In the genomic region with DNA sequence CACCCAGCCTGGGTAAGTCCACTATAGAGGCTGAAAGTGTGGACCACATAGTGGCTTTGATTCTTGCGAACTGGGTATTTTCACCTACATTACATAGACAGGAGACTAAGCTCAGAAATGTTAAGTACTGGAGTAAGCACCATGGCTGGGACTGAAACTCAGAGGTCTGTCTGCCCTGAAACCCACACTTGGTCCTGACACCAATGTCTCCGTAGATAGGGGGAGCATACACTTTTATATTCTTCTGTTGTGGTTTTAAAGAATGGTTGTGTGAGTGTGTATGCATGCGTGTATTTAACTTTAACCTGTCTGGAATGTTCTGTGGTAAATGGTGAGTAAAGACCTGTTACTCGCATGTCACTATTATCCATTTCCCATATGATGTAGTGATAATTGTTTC, we compare ENCODE assay signal across 15 cellular contexts. TPM values are rescaled to one million over a fixed set of nuclear protein-coding genes. Genes with fewer than 3 reads are reported as not detected.
"Had no signal": no experiment of that assay in that cellular context is flagged by ENCODE, and none has a peak within 500 bp of the region (broad histone marks: within the 10 kb centered on the region; RNA-seq: fewer than 3 reads in every experiment).

No MANE protein-coding gene starts in this region.

- H3K9me3 ChIP-seq: gastrocnemius medialis, thyroid gland, uterus had no signal

- H3K9me3 Mint-ChIP-seq: activated CD4-positive, alpha-beta memory T cell treated with anti-CD3 and anti-CD28 coated beads for 36 hours; nephron progenitor cell had no signal

- H3K36me3 Mint-ChIP-seq: activated CD4-positive, alpha-beta memory T cell treated with anti-CD3 and anti-CD28 coated beads for 36 hours; activated naive CD8-positive, alpha-beta T cell had no signal

- DNase-seq: activated CD4-positive, alpha-beta memory T cell treated with anti-CD3 and anti-CD28 coated beads for 36 hours; activated CD8-positive, alpha-beta memory T cell treated with anti-CD3 and anti-CD28 coated beads, Interleukin-2, amount 50 U/mL, for 48 hours; activated effector memory CD4-positive, alpha-beta T cell treated with Interleukin-2 at 50 U/mL for 16 hours; aorta; gastrocnemius medialis; kidney; nephron progenitor cell; stimulated activated CD4-positive, alpha-beta T cell treated with anti-CD3 and anti-CD28 coated beads, Interleukin-4, amount 100 ng/mL, for 4 hours; thyroid gland; uterus had no signal

- H3K4me1 ChIP-seq: gastrocnemius medialis, thyroid gland, uterus had no signal

- H3K36me3 ChIP-seq: gastrocnemius medialis, thyroid gland, uterus had no signal

- H3K27ac Mint-ChIP-seq: activated CD4-positive, alpha-beta memory T cell treated with anti-CD3 and anti-CD28 coated beads for 36 hours; activated naive CD8-positive, alpha-beta T cell; nephron progenitor cell had no signal

- H3K27me3 Mint-ChIP-seq: activated naive CD8-positive, alpha-beta T cell had no signal

- ATAC-seq: gastrocnemius medialis had no signal

- H3K27me3 ChIP-seq: gastrocnemius medialis, thyroid gland, uterus had no signal

- H3K27ac ChIP-seq: gastrocnemius medialis, thyroid gland, uterus had no signal

- H3K4me3 Mint-ChIP-seq: activated CD4-positive, alpha-beta memory T cell treated with anti-CD3 and anti-CD28 coated beads for 36 hours; activated naive CD8-positive, alpha-beta T cell; nephron progenitor cell had no signal

- H3K4me3 ChIP-seq: gastrocnemius medialis, thyroid gland, uterus had no signal

RNA-seq across cellular contexts. Expression of gene NPPC, which starts 10.3 kb away (rescaled TPM):
- total RNA-seq: endothelial cell of umbilical vein; gastrocnemius medialis; kidney; omental fat pad; T-helper 2 cell treated with Interferon-gamma antibody and Interleukin-4, amounts not matched to agents 100 ng/mL and 5 ng/mL, for 36 hours; thyroid gland had no signal
- polyA plus RNA-seq: endothelial cell of umbilical vein, liver had no signal
